Comparison of ENCODE assay signal across 8 cellular contexts in genomic region chr1:39105841-39106765, GRCh38.
A peak's percentile ranks its signal among the peaks of the same experiment; 100 is the strongest.
DNase-seq lines count a peak whose midpoint lies in the region; ATAC-seq and TF ChIP-seq lines count a peak whose summit lies in the region.

No MANE protein-coding gene starts in this region.

- H3K4me3 ChIP-seq in SK-N-MC (peak overlapping the region; percentile 85), mammary epithelial cell (replicated peaks in 1 of 3; ENCODE audit: insufficient read depth in 1 of 3, low read depth in 2 of 3, low read length in 3 of 3) (peak overlapping the region; percentile 50 to 76 (median 63)), kidney epithelial cell (ENCODE audit: low read depth, low read length) (peak overlapping the region; percentile 74)

- peaks cover 71% of the 10 kb centered on the region for H3K79me2 ChIP-seq in mammary epithelial cell (ENCODE audit: insufficient read depth, low read length)

- 4% methylated on average over 31 of the region's 39 CpGs for WGBS in mammary epithelial cell (ENCODE audit: low coverage, missing lambda C conversion rate)

- peak; percentile 24 to 49 for DNase-seq in NCI-H524 (lab: John Stamatoyannopoulos, UW)
- no peak for DNase-seq in NCI-H524 treated with DMSO at 0.1 percent for 48 hours (lab: John Stamatoyannopoulos, UW)
- no peak for DNase-seq in SK-N-MC (ENCODE audit: low read depth, low spot score)
- peak; percentile 53 for DNase-seq in mammary epithelial cell
- no peak for DNase-seq in kidney epithelial cell (ENCODE audit: low read depth)
- DNase-seq in stimulated activated CD4-positive, alpha-beta T cell treated with anti-CD3 and anti-CD28 coated beads, Interleukin-2, amount 100 ng/mL, for 24 hours: peak; percentile 43 to 51
- no peak for DNase-seq in foreskin melanocyte

- peak overlapping the region; percentile 60 for H3K9ac ChIP-seq in SK-N-MC (ENCODE audit: insufficient read length)
- peak overlapping the region; percentile 92 for H3K9ac ChIP-seq in mammary epithelial cell (ENCODE audit: insufficient read depth, low read length)

- TSS peak; percentile 3 for BruUV-seq in mammary epithelial cell (replicated peaks; lab: Mats Ljungman, UMichigan)

- H4K20me1 ChIP-seq in mammary epithelial cell (ENCODE audit: insufficient read depth, low read length): no peaks in the 10 kb centered on the region

- in situ Hi-C loops in mammary epithelial cell (cut with MboI; ENCODE audit: low sequenced_read_pairs in 2 of 2): loop anchor here in 1 of 2 donors (10.0 kb wide), 1 partner anchor 159 kb away; no protein-coding TSS in a partner anchor

- no peak for TF ChIP-seq CTCF in mammary epithelial cell (conservative IDR thresholded peaks at IDR 0.05 in 1 of 2, IDR thresholded peaks at IDR 0.05 in 1 of 2; ENCODE audit: extremely low read depth in 1 of 2, insufficient read depth in 1 of 2, low read depth in 1 of 2, low read length in 2 of 2)
- no peak for TF ChIP-seq CTCF in kidney epithelial cell (IDR thresholded peaks at IDR 0.05; ENCODE audit: insufficient read depth, low read length, poor library complexity, severe bottlenecking)

- H3K4me1 ChIP-seq in mammary epithelial cell (ENCODE audit: insufficient read depth, low read length): peaks cover 56% of the 10 kb centered on the region

- H3K9me3 ChIP-seq in SK-N-MC (ENCODE audit: low read depth, low read length) (no peaks in the 10 kb centered on the region), mammary epithelial cell (replicated peaks; ENCODE audit: insufficient read depth, low read length) (no peaks in the 10 kb centered on the region)

- peak; percentile 21 for ATAC-seq in HG03196 (IDR thresholded peaks at IDR 0.05; ENCODE audit: unreplicated experiment)

- H3K27ac ChIP-seq in SK-N-MC: no peak overlapping the region
- H3K27ac ChIP-seq in mammary epithelial cell (ENCODE audit: insufficient read depth, low read depth, low read length): peak overlapping the region; percentile 76

- dilution Hi-C loops in mammary epithelial cell (cut with HindIII; ENCODE audit: low sequenced_read_pairs): no loop called here

- intact Hi-C loops in mammary epithelial cell (cut with micrococcal nuclease): loop anchor here (2.0 kb wide), 1 partner anchor 53 kb away; no protein-coding TSS in a partner anchor

- no peaks in the 10 kb centered on the region for H3K27me3 ChIP-seq in mammary epithelial cell (ENCODE audit: insufficient read depth, low read length)
- H3K27me3 ChIP-seq in kidney epithelial cell (ENCODE audit: control insufficient read depth, insufficient read depth, low read length): no peaks in the 10 kb centered on the region

- peak overlapping the region; percentile 91 for H3K4me2 ChIP-seq in mammary epithelial cell (ENCODE audit: insufficient read depth, low read depth, low read length)

- CTCF ChIA-PET in mammary epithelial cell (lab: Charles Lee; ENCODE audit: low non-redundant PET): no interaction called here

- H2AFZ ChIP-seq in mammary epithelial cell (ENCODE audit: low read depth, low read length): peak overlapping the region; percentile 44

- H3K36me3 ChIP-seq in SK-N-MC (ENCODE audit: insufficient read depth, low read length): no peaks in the 10 kb centered on the region
- H3K36me3 ChIP-seq in mammary epithelial cell (ENCODE audit: insufficient read depth, low read length): no peaks in the 10 kb centered on the region
- no peaks in the 10 kb centered on the region for H3K36me3 ChIP-seq in kidney epithelial cell (ENCODE audit: control insufficient read depth, insufficient read depth, low read length)

Comparison
In these comparisons a context has a peak if more than half of its experiments do, and no peak if none do; other contexts are left out.
1. DNase-seq: peak in NCI-H524 (2 of 2), mammary epithelial cell (single experiment) and stimulated activated CD4-positive, alpha-beta T cell treated with anti-CD3 and anti-CD28 coated beads, Interleukin-2, amount 100 ng/mL, for 24 hours (2 of 2); none in NCI-H524 treated with DMSO at 0.1 percent for 48 hours (single experiment), SK-N-MC (single experiment), kidney epithelial cell (single experiment) and foreskin melanocyte (single experiment).
2. Peak in every context shown above with its lines, with median percentiles within 50 percentile points of each other: H3K4me3 ChIP-seq.